Comparison of ENCODE assay signal across 11 cellular contexts in the genomic region with DNA sequence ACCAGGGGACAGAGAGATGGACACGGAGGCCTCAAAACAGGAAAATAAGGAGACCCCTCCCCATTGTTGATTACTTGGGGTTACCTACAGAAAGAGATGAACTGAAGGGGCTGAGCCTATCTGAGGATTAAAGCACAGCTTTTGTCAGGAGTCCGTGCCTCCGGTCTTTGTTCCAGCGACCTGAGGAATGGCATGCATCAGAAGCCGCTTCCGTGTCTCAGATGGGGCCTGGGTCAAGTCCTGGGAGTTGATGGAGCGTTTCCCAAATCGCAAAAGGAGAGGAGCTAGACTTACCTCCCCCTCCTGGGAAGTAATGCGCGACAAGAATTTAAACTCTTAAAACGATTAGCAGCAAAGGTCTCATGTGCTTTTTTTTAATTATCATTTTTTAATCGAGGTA. TPM values are rescaled to one million over a fixed set of nuclear protein-coding genes. Genes with fewer than 3 reads are reported as not detected.
DNase-seq lines count a peak whose midpoint lies in the region; ATAC-seq and TF ChIP-seq lines count a peak whose summit lies in the region.
"Had no signal": no experiment of that assay in that cellular context is flagged by ENCODE, and none has a peak within 500 bp of the region (broad histone marks: within the 10 kb centered on the region; RNA-seq: fewer than 3 reads in every experiment).

No MANE protein-coding gene starts in this region.

- no peak for TF ChIP-seq CTCF in breast epithelium (IDR thresholded peaks at IDR 0.05)

- peak overlapping the region; percentile 59 to 86 (median 65) for H3K4me3 ChIP-seq in breast epithelium

- H3K27me3 ChIP-seq in breast epithelium: no peaks in the 10 kb centered on the region
- H3K27me3 ChIP-seq: uterus had no signal

- peaks cover 0 to 4% of the 10 kb centered on the region in 2 donors for H3K4me1 ChIP-seq in breast epithelium

- H3K9me3 ChIP-seq in breast epithelium: no peaks in the 10 kb centered on the region
- H3K9me3 ChIP-seq: uterus had no signal

- H3K27me3 Mint-ChIP-seq in stimulated activated naive CD8-positive, alpha-beta T cell treated with anti-CD3 and anti-CD28 coated beads, Interleukin-15, Interleukin-2, amounts not matched to agents 100 ng/mL and 50 ng/mL, for 24 hours: peaks cover 67% of the 10 kb centered on the region
- H3K27me3 Mint-ChIP-seq in naive B cell: peaks cover 62 to 84% (median 74%) of the 10 kb centered on the region in 3 donors

- H3K27ac ChIP-seq in breast epithelium: peak overlapping the region in 1 of 2 donors; percentile 40

- TF ChIP-seq POLR2A in breast epithelium (IDR thresholded peaks at IDR 0.05): no peak

- H3K36me3 Mint-ChIP-seq in stimulated activated naive CD8-positive, alpha-beta T cell treated with anti-CD3 and anti-CD28 coated beads, Interleukin-15, Interleukin-2, amounts not matched to agents 100 ng/mL and 50 ng/mL, for 24 hours (ENCODE audit: low read depth): no peaks in the 10 kb centered on the region
- no peaks in the 10 kb centered on the region for H3K36me3 Mint-ChIP-seq in naive B cell

- peaks cover 13% of the 10 kb centered on the region for H3K4me1 Mint-ChIP-seq in stimulated activated naive CD8-positive, alpha-beta T cell treated with anti-CD3 and anti-CD28 coated beads, Interleukin-15, Interleukin-2, amounts not matched to agents 100 ng/mL and 50 ng/mL, for 24 hours (ENCODE audit: low read depth)
- peaks cover 5 to 13% (median 10%) of the 10 kb centered on the region in 3 donors for H3K4me1 Mint-ChIP-seq in naive B cell

- peak overlapping the region; percentile 68 for H3K4me3 Mint-ChIP-seq in stimulated activated naive CD8-positive, alpha-beta T cell treated with anti-CD3 and anti-CD28 coated beads, Interleukin-15, Interleukin-2, amounts not matched to agents 100 ng/mL and 50 ng/mL, for 24 hours
- H3K4me3 Mint-ChIP-seq in naive B cell: peak overlapping the region; percentile 64 to 84 (median 80)

- no peak for DNase-seq in stimulated activated naive CD8-positive, alpha-beta T cell treated with anti-CD3 and anti-CD28 coated beads, Interleukin-15, Interleukin-2, amounts not matched to agents 100 U/mL and 50 U/mL, for 24 hours
- DNase-seq in breast epithelium (ENCODE audit: low spot score in 2 of 2) (no peak), naive B cell (no peak), pons (ENCODE audit: low spot score) (no peak), NCI-H2196 treated with DMSO at 0.1 percent for 48 hours (lab: John Stamatoyannopoulos, UW; ENCODE audit: unreplicated experiment) (no peak)
- DNase-seq: activated CD8-positive, alpha-beta memory T cell treated with anti-CD3 and anti-CD28 coated beads for 24 hours; NCI-H446 treated with DMSO at 0.1 percent for 48 hours; uterus had no signal

- ATAC-seq in stimulated activated naive CD8-positive, alpha-beta T cell treated with anti-CD3 and anti-CD28 coated beads, Interleukin-15, Interleukin-2, amounts not matched to agents 100 U/mL and 50 U/mL, for 24 hours: no peak
- ATAC-seq in naive B cell (ENCODE audit: low read depth in 2 of 2) (no peak), HG03442 (IDR thresholded peaks at IDR 0.05; ENCODE audit: unreplicated experiment) (no peak)
- no peak for ATAC-seq in activated CD4-positive, CD25-positive, alpha-beta regulatory T cell treated with anti-CD3 and anti-CD28 coated beads, Interleukin-2, amount 50 U/mL, for 24 hours

- H3K9me3 Mint-ChIP-seq in stimulated activated naive CD8-positive, alpha-beta T cell treated with anti-CD3 and anti-CD28 coated beads, Interleukin-15, Interleukin-2, amounts not matched to agents 100 ng/mL and 50 ng/mL, for 24 hours: no peaks in the 10 kb centered on the region
- no peaks in the 10 kb centered on the region for H3K9me3 Mint-ChIP-seq in naive B cell

- no peak overlapping the region for H3K27ac Mint-ChIP-seq in stimulated activated naive CD8-positive, alpha-beta T cell treated with anti-CD3 and anti-CD28 coated beads, Interleukin-15, Interleukin-2, amounts not matched to agents 100 ng/mL and 50 ng/mL, for 24 hours
- peak overlapping the region in 2 of 6 donors; percentile 19 to 72 for H3K27ac Mint-ChIP-seq in naive B cell

- intact Hi-C loops in breast epithelium (cut with DNase I; ENCODE audit: low total_unique reads): no loop called here

- H3K36me3 ChIP-seq in breast epithelium: no peaks in the 10 kb centered on the region
- H3K36me3 ChIP-seq: uterus had no signal

RNA-seq across cellular contexts. Expression of gene ALDH1A3, which starts 1.0 kb away (rescaled TPM):
- 100 to 1,000 TPM in 1 of 3 donors, 10 to 100 TPM in 2; 24.2 to 207 (median 44.9) TPM for total RNA-seq in breast epithelium
- polyA plus RNA-seq in naive B cell (ENCODE audit: low read depth in 6 of 6): not detected

RNA-seq across cellular contexts. Expression of gene LRRK1, which starts 40.6 kb away (rescaled TPM):
- 10 to 100 TPM; 10.1 to 18.7 (median 14.4) TPM for total RNA-seq in breast epithelium
- 10 to 100 TPM in 1 of 6 donors, 1 to 10 TPM in 5; 3.4 to 10.3 (median 6.0) TPM for polyA plus RNA-seq in naive B cell (ENCODE audit: low read depth in 6 of 6)
